ENCODE assay signal across 17 cellular contexts in the genomic region with DNA sequence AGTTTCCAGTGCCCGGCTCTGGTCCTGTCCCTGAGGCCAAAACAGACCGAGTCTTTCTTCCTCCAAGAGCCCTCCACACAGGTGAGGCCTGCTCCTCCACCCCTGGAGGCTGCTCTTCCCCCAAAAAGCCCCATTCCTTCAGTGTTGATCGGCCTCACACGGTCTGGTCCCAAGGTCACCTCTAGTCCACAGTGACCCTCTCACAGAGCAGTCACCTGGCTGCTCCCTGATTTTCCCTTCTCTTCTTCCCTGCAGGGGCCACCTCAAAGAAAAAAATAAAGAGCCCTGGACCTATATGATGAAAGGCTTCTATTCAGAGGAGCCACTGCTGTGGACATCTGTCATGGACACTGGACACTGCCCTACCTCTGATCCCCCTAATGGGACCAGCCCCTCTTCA. TPM values are rescaled to one million over a fixed set of nuclear protein-coding genes. Genes with fewer than 3 reads are reported as not detected.
DNase-seq lines count a peak whose midpoint lies in the region; ATAC-seq and TF ChIP-seq lines count a peak whose summit lies in the region.
"Had no signal": no experiment of that assay in that cellular context is flagged by ENCODE, and none has a peak within 500 bp of the region (broad histone marks: within the 10 kb centered on the region; RNA-seq: fewer than 3 reads in every experiment).

No MANE protein-coding gene starts in this region.

- no peaks in the 10 kb centered on the region for H3K27me3 ChIP-seq in left ventricle myocardium inferior (ENCODE audit: low read depth)
- no peaks in the 10 kb centered on the region for H3K27me3 ChIP-seq in neural progenitor cell

- peaks cover 48% of the 10 kb centered on the region for H3K36me3 ChIP-seq in left ventricle myocardium inferior
- no peaks in the 10 kb centered on the region for H3K36me3 ChIP-seq in neural progenitor cell

- no peaks in the 10 kb centered on the region for H3F3A ChIP-seq in neural progenitor cell (ENCODE audit: low read depth)

- no peaks in the 10 kb centered on the region for H3K79me2 ChIP-seq in neural progenitor cell (ENCODE audit: low read depth)

- H3K9me3 Mint-ChIP-seq in chondrocyte (ENCODE audit: low read depth) (peaks cover 9% of the 10 kb centered on the region), neural progenitor cell (no peaks in the 10 kb centered on the region)

- DNase-seq in left ventricle myocardium inferior (no peak), Right ventricle myocardium inferior (ENCODE audit: missing footprints) (no peak), chondrocyte (ENCODE audit: low spot score) (peak; percentile 30), neural progenitor cell (ENCODE audit: low spot score) (no peak), ureter (ENCODE audit: low spot score) (no peak)
- DNase-seq in activated effector memory CD4-positive, alpha-beta T cell treated with Interleukin-2 at 50 U/mL for 16 hours = no peak
- DNase-seq: Calu3; CD8-positive, alpha-beta memory T cell; DMS153; GM23248; Kasumi-1; NCI-H1694; NCI-H526; OCI-M1 had no signal

- intact Hi-C loops in left ventricle myocardium inferior (cut with micrococcal nuclease) = no loop called here
- intact Hi-C loops in Right ventricle myocardium inferior (cut with DNase I) = no loop called here

- H3K4me3 ChIP-seq in left ventricle myocardium inferior (no peak overlapping the region), neural progenitor cell (no peak overlapping the region)
- H3K4me3 ChIP-seq: GM23248 had no signal

- peak overlapping the region; percentile 36 for H3K27ac ChIP-seq in left ventricle myocardium inferior (replicated peaks)
- no peak overlapping the region for H3K27ac ChIP-seq in neural progenitor cell
- H3K27ac ChIP-seq: C4-2B, GM23248 had no signal

- H2AFZ ChIP-seq in neural progenitor cell (replicated peaks) = no peak overlapping the region
- H2AFZ ChIP-seq: GM23248 had no signal

- peaks cover 6% of the 10 kb centered on the region for H3K9me3 ChIP-seq in left ventricle myocardium inferior (replicated peaks)
- no peaks in the 10 kb centered on the region for H3K9me3 ChIP-seq in neural progenitor cell (ENCODE audit: low read depth)

- no peak overlapping the region for H3K9ac ChIP-seq in neural progenitor cell
- H3K9ac ChIP-seq: GM23248 had no signal

- H3K27me3 Mint-ChIP-seq in chondrocyte (ENCODE audit: low read depth) (no peaks in the 10 kb centered on the region), neural progenitor cell (ENCODE audit: insufficient read depth, low read depth) (no peaks in the 10 kb centered on the region)

- H3K36me3 Mint-ChIP-seq in chondrocyte (ENCODE audit: low read depth) (peaks cover 15% of the 10 kb centered on the region), neural progenitor cell (peaks cover 25% of the 10 kb centered on the region)

- H3K4me1 Mint-ChIP-seq in chondrocyte (ENCODE audit: low read depth) = no peaks in the 10 kb centered on the region
- H3K4me1 Mint-ChIP-seq in neural progenitor cell = peaks cover 11% of the 10 kb centered on the region
- H3K4me1 Mint-ChIP-seq: CD8-positive, alpha-beta memory T cell had no signal

- H3K27ac Mint-ChIP-seq in chondrocyte (ENCODE audit: unreplicated experiment) (no peak overlapping the region), neural progenitor cell (peak overlapping the region; percentile 21)
- H3K27ac Mint-ChIP-seq: CD8-positive, alpha-beta memory T cell had no signal

- H3K4me1 ChIP-seq in left ventricle myocardium inferior (peaks cover 9% of the 10 kb centered on the region), neural progenitor cell (no peaks in the 10 kb centered on the region)

- H4K20me1 ChIP-seq in neural progenitor cell (ENCODE audit: low read depth) = no peaks in the 10 kb centered on the region

- no peak overlapping the region for H3K4me2 ChIP-seq in neural progenitor cell

- no peak overlapping the region for H3K4me3 Mint-ChIP-seq in chondrocyte (ENCODE audit: unreplicated experiment)
- peak overlapping the region; percentile 53 for H3K4me3 Mint-ChIP-seq in neural progenitor cell
- H3K4me3 Mint-ChIP-seq: CD8-positive, alpha-beta memory T cell had no signal

- TF ChIP-seq CTCF in left ventricle myocardium inferior (IDR thresholded peaks at IDR 0.05; ENCODE audit: borderline replicate concordance) = no peak
- no peak for TF ChIP-seq CTCF in chondrocyte (IDR thresholded peaks at IDR 0.05)
- no peak for TF ChIP-seq CTCF in neural progenitor cell (IDR thresholded peaks at IDR 0.05)

- no peak for ATAC-seq in Right ventricle myocardium inferior
- ATAC-seq in HG03439 (IDR thresholded peaks at IDR 0.05; ENCODE audit: unreplicated experiment) = no peak
- ATAC-seq: HCT116 had no signal

RNA-seq across cellular contexts. Expression of gene TTC7B, which starts 42.5 kb away (rescaled TPM):
- 55.5 TPM for total RNA-seq in left ventricle myocardium inferior
- total RNA-seq in Right ventricle myocardium inferior = 67.5 TPM
- total RNA-seq in chondrocyte = 29.9 to 45.6 TPM (median 40.3 TPM) in 3 replicates
- total RNA-seq in neural progenitor cell (ENCODE audit: low replicate concordance) = 19.0 and 20.6 TPM in 2 replicates
- 68.8 TPM for total RNA-seq in ureter
